ENCODE assay signal across 1 cellular context in the genomic region with DNA sequence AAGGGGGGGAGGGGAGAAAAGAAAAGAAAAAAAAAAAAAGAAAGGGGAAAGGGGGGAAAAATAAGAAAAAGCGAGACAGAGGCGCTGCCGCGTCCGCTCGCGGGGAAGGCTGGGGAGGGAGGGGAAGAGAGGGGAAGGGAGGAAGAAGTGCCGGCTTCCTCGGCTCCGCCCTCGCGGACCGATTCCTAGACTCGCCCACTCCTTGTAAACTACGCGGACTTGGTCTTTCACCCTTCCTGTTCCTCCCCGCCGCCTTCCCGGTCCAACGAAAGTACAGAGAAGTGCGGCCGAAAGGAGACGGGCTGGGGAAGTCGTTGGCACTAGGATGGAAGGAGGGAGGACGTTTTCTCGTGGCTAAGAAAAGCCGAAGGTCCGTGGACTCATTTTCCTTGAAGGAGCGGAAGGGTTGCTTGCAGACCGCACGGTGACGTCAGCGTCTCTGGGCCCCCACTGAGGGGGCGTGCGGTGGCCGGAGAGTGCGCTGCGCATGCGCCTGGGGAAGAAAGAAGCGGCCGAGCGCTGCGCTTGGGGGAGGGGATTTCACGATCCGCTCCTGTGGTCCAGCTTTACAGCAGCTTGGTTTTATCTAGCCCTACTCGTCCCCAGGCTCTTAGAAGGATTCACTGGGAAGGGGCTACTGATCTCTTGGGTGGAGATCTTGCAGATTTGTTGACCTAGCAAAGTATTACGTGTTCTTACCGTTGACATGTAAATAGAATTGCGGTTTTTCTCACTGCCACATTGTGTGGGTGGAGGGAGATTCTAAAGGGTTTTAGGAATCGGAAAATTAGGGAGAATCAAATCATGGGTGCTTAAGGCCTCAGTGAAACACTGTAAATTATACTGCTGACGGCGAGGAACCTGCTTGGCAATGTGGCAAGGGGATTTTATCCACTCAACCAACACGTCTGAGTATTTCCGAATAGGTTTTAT.
A peak's percentile ranks its signal among the peaks of the same experiment; 100 is the strongest.
TF ChIP-seq lines count a peak whose summit lies in the region.

A gene with protein sequence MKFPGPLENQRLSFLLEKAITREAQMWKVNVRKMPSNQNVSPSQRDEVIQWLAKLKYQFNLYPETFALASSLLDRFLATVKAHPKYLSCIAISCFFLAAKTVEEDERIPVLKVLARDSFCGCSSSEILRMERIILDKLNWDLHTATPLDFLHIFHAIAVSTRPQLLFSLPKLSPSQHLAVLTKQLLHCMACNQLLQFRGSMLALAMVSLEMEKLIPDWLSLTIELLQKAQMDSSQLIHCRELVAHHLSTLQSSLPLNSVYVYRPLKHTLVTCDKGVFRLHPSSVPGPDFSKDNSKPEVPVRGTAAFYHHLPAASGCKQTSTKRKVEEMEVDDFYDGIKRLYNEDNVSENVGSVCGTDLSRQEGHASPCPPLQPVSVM (minus strand): TSS at position 121 of the 933 bp plus-strand sequence. CDS start 9,627 bp downstream, outside the sequence.

TF ChIP-seq in HepG2, 621 proteins besides CTCF, POLR2A, EP300 and RAD21 (continued from another document and continues in another):
- TF ChIP-seq, protein P1, sequence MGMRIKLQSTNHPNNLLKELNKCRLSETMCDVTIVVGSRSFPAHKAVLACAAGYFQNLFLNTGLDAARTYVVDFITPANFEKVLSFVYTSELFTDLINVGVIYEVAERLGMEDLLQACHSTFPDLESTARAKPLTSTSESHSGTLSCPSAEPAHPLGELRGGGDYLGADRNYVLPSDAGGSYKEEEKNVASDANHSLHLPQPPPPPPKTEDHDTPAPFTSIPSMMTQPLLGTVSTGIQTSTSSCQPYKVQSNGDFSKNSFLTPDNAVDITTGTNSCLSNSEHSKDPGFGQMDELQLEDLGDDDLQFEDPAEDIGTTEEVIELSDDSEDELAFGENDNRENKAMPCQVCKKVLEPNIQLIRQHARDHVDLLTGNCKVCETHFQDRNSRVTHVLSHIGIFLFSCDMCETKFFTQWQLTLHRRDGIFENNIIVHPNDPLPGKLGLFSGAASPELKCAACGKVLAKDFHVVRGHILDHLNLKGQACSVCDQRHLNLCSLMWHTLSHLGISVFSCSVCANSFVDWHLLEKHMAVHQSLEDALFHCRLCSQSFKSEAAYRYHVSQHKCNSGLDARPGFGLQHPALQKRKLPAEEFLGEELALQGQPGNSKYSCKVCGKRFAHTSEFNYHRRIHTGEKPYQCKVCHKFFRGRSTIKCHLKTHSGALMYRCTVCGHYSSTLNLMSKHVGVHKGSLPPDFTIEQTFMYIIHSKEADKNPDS (CRISPR knock-in tag; IDR thresholded peaks at IDR 0.05), result no peak
- TF ChIP-seq, protein P2, sequence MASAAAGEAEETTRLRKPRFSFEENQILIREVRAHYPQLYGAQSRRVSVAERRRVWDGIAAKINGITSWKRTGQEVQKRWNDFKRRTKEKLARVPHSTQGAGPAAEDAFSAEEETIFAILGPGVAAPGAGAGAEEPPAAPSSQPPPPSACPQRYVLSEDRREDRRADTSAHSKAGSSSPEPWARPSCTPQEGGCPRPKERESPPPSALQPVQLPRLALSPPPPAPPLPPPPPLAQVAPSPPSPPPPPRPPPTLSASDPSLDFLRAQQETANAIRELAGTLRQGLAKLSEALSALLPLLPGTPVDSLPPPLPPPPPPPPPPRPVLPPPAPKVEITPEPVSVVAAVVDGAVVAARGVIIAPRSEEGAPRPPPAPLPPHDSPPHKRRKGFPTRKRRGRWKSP (CRISPR knock-in tag; IDR thresholded peaks at IDR 0.05), result peak; percentile 94
- peak; percentile 99 for TF ChIP-seq DMAP1 (CRISPR knock-in tag; IDR thresholded peaks at IDR 0.05)
- TF ChIP-seq, protein P3, sequence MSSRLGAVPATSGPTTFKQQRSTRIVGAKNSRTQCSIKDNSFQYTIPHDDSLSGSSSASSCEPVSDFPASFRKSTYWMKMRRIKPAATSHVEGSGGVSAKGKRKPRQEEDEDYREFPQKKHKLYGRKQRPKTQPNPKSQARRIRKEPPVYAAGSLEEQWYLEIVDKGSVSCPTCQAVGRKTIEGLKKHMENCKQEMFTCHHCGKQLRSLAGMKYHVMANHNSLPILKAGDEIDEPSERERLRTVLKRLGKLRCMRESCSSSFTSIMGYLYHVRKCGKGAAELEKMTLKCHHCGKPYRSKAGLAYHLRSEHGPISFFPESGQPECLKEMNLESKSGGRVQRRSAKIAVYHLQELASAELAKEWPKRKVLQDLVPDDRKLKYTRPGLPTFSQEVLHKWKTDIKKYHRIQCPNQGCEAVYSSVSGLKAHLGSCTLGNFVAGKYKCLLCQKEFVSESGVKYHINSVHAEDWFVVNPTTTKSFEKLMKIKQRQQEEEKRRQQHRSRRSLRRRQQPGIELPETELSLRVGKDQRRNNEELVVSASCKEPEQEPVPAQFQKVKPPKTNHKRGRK (CRISPR knock-in tag; IDR thresholded peaks at IDR 0.05), result no peak
- TF ChIP-seq ZNF260 (CRISPR knock-in tag; IDR thresholded peaks at IDR 0.05; ENCODE audit: borderline replicate concordance, low read depth), result no peak
- no peak; the same call in 1 of the 2 replicates for TF ChIP-seq HHEX (CRISPR knock-in tag; IDR thresholded peaks at IDR 0.05)
- TF ChIP-seq, protein P4, sequence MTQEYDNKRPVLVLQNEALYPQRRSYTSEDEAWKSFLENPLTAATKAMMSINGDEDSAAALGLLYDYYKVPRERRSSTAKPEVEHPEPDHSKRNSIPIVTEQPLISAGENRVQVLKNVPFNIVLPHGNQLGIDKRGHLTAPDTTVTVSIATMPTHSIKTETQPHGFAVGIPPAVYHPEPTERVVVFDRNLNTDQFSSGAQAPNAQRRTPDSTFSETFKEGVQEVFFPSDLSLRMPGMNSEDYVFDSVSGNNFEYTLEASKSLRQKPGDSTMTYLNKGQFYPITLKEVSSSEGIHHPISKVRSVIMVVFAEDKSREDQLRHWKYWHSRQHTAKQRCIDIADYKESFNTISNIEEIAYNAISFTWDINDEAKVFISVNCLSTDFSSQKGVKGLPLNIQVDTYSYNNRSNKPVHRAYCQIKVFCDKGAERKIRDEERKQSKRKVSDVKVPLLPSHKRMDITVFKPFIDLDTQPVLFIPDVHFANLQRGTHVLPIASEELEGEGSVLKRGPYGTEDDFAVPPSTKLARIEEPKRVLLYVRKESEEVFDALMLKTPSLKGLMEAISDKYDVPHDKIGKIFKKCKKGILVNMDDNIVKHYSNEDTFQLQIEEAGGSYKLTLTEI (CRISPR knock-in tag; conservative IDR thresholded peaks at IDR 0.05), result no peak
- peak; percentile 89 for TF ChIP-seq YEATS2 (CRISPR knock-in tag; IDR thresholded peaks at IDR 0.05; ENCODE audit: borderline replicate concordance)
- TF ChIP-seq, protein P5, sequence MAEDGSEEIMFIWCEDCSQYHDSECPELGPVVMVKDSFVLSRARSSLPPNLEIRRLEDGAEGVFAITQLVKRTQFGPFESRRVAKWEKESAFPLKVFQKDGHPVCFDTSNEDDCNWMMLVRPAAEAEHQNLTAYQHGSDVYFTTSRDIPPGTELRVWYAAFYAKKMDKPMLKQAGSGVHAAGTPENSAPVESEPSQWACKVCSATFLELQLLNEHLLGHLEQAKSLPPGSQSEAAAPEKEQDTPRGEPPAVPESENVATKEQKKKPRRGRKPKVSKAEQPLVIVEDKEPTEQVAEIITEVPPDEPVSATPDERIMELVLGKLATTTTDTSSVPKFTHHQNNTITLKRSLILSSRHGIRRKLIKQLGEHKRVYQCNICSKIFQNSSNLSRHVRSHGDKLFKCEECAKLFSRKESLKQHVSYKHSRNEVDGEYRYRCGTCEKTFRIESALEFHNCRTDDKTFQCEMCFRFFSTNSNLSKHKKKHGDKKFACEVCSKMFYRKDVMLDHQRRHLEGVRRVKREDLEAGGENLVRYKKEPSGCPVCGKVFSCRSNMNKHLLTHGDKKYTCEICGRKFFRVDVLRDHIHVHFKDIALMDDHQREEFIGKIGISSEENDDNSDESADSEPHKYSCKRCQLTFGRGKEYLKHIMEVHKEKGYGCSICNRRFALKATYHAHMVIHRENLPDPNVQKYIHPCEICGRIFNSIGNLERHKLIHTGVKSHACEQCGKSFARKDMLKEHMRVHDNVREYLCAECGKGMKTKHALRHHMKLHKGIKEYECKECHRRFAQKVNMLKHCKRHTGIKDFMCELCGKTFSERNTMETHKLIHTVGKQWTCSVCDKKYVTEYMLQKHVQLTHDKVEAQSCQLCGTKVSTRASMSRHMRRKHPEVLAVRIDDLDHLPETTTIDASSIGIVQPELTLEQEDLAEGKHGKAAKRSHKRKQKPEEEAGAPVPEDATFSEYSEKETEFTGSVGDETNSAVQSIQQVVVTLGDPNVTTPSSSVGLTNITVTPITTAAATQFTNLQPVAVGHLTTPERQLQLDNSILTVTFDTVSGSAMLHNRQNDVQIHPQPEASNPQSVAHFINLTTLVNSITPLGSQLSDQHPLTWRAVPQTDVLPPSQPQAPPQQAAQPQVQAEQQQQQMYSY (CRISPR knock-in tag; IDR thresholded peaks at IDR 0.05), result peak; percentile 48; the same call in 1 of the 2 replicates
- 0 out of 2 replicates have a peak, but pooled peaks have one; percentile 26 for TF ChIP-seq EED (CRISPR knock-in tag; IDR thresholded peaks at IDR 0.05)
- TF ChIP-seq TCF7L2 (IDR thresholded peaks at IDR 0.05; ENCODE audit: low read depth, low read length), result no peak
- TF ChIP-seq KDM4B (CRISPR knock-in tag; IDR thresholded peaks at IDR 0.05), result no peak
- TF ChIP-seq CENPX (CRISPR knock-in tag; IDR thresholded peaks at IDR 0.05), result no peak
- TF ChIP-seq, protein P6, sequence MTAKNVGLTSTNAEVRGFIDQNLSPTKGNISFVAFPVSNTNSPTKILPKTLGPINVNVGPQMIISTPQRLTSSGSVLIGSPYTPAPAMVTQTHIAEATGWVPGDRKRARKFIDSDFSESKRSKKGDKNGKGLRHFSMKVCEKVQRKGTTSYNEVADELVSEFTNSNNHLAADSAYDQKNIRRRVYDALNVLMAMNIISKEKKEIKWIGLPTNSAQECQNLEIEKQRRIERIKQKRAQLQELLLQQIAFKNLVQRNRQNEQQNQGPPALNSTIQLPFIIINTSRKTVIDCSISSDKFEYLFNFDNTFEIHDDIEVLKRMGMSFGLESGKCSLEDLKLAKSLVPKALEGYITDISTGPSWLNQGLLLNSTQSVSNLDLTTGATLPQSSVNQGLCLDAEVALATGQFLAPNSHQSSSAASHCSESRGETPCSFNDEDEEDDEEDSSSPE (CRISPR knock-in tag; IDR thresholded peaks at IDR 0.05), result no peak; the same call in none of the 2 replicates
- no peak for TF ChIP-seq SRSF4 (IDR thresholded peaks at IDR 0.05; ENCODE audit: low read depth, low read length, poor library complexity, severe bottlenecking)
- TF ChIP-seq ZNF367 (CRISPR knock-in tag; IDR thresholded peaks at IDR 0.05; ENCODE audit: borderline replicate concordance), result no peak
- TF ChIP-seq KLF9 (CRISPR knock-in tag; IDR thresholded peaks at IDR 0.05; ENCODE audit: low read depth), result 0 out of 2 replicates have a peak, but pooled peaks have one; percentile 31
- no peak for TF ChIP-seq ISX (CRISPR knock-in tag; conservative IDR thresholded peaks at IDR 0.05)
- TF ChIP-seq ZKSCAN1 (IDR thresholded peaks at IDR 0.05; ENCODE audit: low read length), result peak; percentile 74
- TF ChIP-seq ZSCAN30 (CRISPR knock-in tag; IDR thresholded peaks at IDR 0.05), result peak; percentile 67; the same call in 1 of the 2 replicates
- TF ChIP-seq MAFF (IDR thresholded peaks at IDR 0.05; ENCODE audit: low read depth, low read length), result no peak
- TF ChIP-seq KLF6 (CRISPR knock-in tag; IDR thresholded peaks at IDR 0.05), result peak; percentile 57
- TF ChIP-seq, protein P7, sequence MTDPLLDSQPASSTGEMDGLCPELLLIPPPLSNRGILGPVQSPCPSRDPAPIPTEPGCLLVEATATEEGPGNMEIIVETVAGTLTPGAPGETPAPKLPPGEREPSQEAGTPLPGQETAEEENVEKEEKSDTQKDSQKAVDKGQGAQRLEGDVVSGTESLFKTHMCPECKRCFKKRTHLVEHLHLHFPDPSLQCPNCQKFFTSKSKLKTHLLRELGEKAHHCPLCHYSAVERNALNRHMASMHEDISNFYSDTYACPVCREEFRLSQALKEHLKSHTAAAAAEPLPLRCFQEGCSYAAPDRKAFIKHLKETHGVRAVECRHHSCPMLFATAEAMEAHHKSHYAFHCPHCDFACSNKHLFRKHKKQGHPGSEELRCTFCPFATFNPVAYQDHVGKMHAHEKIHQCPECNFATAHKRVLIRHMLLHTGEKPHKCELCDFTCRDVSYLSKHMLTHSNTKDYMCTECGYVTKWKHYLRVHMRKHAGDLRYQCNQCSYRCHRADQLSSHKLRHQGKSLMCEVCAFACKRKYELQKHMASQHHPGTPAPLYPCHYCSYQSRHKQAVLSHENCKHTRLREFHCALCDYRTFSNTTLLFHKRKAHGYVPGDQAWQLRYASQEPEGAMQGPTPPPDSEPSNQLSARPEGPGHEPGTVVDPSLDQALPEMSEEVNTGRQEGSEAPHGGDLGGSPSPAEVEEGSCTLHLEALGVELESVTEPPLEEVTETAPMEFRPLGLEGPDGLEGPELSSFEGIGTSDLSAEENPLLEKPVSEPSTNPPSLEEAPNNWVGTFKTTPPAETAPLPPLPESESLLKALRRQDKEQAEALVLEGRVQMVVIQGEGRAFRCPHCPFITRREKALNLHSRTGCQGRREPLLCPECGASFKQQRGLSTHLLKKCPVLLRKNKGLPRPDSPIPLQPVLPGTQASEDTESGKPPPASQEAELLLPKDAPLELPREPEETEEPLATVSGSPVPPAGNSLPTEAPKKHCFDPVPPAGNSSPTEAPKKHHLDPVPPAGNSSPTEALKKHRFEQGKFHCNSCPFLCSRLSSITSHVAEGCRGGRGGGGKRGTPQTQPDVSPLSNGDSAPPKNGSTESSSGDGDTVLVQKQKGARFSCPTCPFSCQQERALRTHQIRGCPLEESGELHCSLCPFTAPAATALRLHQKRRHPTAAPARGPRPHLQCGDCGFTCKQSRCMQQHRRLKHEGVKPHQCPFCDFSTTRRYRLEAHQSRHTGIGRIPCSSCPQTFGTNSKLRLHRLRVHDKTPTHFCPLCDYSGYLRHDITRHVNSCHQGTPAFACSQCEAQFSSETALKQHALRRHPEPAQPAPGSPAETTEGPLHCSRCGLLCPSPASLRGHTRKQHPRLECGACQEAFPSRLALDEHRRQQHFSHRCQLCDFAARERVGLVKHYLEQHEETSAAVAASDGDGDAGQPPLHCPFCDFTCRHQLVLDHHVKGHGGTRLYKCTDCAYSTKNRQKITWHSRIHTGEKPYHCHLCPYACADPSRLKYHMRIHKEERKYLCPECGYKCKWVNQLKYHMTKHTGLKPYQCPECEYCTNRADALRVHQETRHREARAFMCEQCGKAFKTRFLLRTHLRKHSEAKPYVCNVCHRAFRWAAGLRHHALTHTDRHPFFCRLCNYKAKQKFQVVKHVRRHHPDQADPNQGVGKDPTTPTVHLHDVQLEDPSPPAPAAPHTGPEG (CRISPR knock-in tag; IDR thresholded peaks at IDR 0.05), result 0 out of 2 replicates have a peak, but pooled peaks have one; percentile 63
- TF ChIP-seq ATRX (CRISPR knock-in tag; IDR thresholded peaks at IDR 0.05; ENCODE audit: borderline replicate concordance), result no peak; the same call in 1 of the 2 replicates
- no peak for TF ChIP-seq ZNF720 (CRISPR knock-in tag; IDR thresholded peaks at IDR 0.05)
